ENCODE assay signal across 1 cellular context in genomic region chr1:22702255-22702654, GRCh38.
TF ChIP-seq lines count a peak whose summit lies in the region.

No MANE protein-coding gene starts in this region.

TF ChIP-seq in endothelial cell of umbilical vein, 7 proteins besides CTCF, POLR2A, EP300 and RAD21:
- TF ChIP-seq FOS (IDR thresholded peaks at IDR 0.05; ENCODE audit: borderline replicate concordance, insufficient read depth, low read length) (no peak), GATA2 (IDR thresholded peaks at IDR 0.05; ENCODE audit: insufficient read depth, insufficient read length, low read depth, low read length) (no peak), EZH2 (IDR thresholded peaks at IDR 0.05; ENCODE audit: borderline replicate concordance, low read depth, low read length, severe bottlenecking) (no peak), MYC (IDR thresholded peaks at IDR 0.05; ENCODE audit: low read depth, low read length) (no peak), JUN (IDR thresholded peaks at IDR 0.05; ENCODE audit: borderline replicate concordance, insufficient read depth, insufficient read length, low read depth) (no peak)
